In genomic region chr2:178450574-178451429, GRCh38 we compare ENCODE assay signal across 8 cellular contexts. TPM values are rescaled to one million over a fixed set of nuclear protein-coding genes. Genes with fewer than 3 reads are reported as not detected.
DNase-seq lines count a peak whose midpoint lies in the region; ATAC-seq, FAIRE-seq and TF ChIP-seq lines count a peak whose summit lies in the region.

Gene PJVK (plus strand): TSS chr2:178451378. CDS start chr2:178453410, 2,032 bp downstream.
Gene PRKRA (minus strand): TSS chr2:178451175. CDS start chr2:178451030, 145 bp downstream.

- peaks cover 33% of the 10 kb centered on the region for H3K4me1 ChIP-seq in HepG2 (ENCODE audit: insufficient read depth, low read length)

- H3K36me3 Mint-ChIP-seq in CD14-positive monocyte, result peaks cover 16 to 23% of the 10 kb centered on the region in 2 donors
- peaks cover 39% of the 10 kb centered on the region for H3K36me3 Mint-ChIP-seq in dendritic cell treated with granulocyte-macrophage colony-stimulating factor and Interleukin-4, amounts not matched to agents 40 ng/mL and 50 ng/mL, for 4 days (ENCODE audit: low read depth)

- ATAC-seq in GM19395 (IDR thresholded peaks at IDR 0.05; ENCODE audit: unreplicated experiment) (peak; percentile 86), HG03558 (IDR thresholded peaks at IDR 0.05; ENCODE audit: extremely low read depth, unreplicated experiment) (peak; percentile 61), HepG2 (peak; percentile 97)

- CTCF ChIA-PET in HepG2 (lab: Yijun Ruan, JAX; ENCODE audit: low intra/inter-chr PET ratio, low total read pairs), result interaction anchor here (1.1 kb wide), 1 partner anchor 28 kb away, joined by 4 read pairs; the partner anchor contains the start of gene FKBP7

- peaks cover 26% of the 10 kb centered on the region for H3K79me2 ChIP-seq in HepG2 (ENCODE audit: insufficient read depth, low read length)

- H3K4me3 Mint-ChIP-seq in CD14-positive monocyte, result peak within 1 kb of the TSS; percentile 91 to 93
- peak within 1 kb of the TSS; percentile 88 for H3K4me3 Mint-ChIP-seq in dendritic cell treated with granulocyte-macrophage colony-stimulating factor and Interleukin-4, amounts not matched to agents 40 ng/mL and 50 ng/mL, for 4 days

- intact Hi-C loops in CD14-positive monocyte (cut with micrococcal nuclease) (loop anchor here in 1 of 2 donors (1.0 kb wide), 1 partner anchor 28 kb away; no protein-coding TSS in a partner anchor), HepG2 (cut with micrococcal nuclease; ENCODE audit: unreplicated experiment) (loop anchor here (1.0 to 10.0 kb wide), 6 partner anchors 18 to 1054 kb away; partner anchors contain the start of gene FKBP7)
- intact Hi-C loops in dendritic cell treated with granulocyte-macrophage colony-stimulating factor and Interleukin-4, amounts not matched to agents 40 ng/mL and 50 ng/mL, for 4 days (cut with micrococcal nuclease), result loop anchor here (1.0 to 2.0 kb wide), 3 partner anchors 29 to 72 kb away; partner anchors contain the start of gene PLEKHA3

- peak; percentile 55 for FAIRE-seq in HepG2 (lab: Jason Lieb, UNC)

- DNase-seq in CD14-positive monocyte (ENCODE audit: low spot score), result peak; percentile 93
- DNase-seq in NCI-H748 (lab: John Stamatoyannopoulos, UW; ENCODE audit: unreplicated experiment), result peak; percentile 96
- DNase-seq in activated CD4-positive, alpha-beta T cell treated with anti-CD3 and anti-CD28 coated beads, Interleukin-2, amount 50 U/mL, for 24 hours (ENCODE audit: low read depth in 1 of 2, low spot score in 1 of 2), result peak; percentile 91 to 93
- peak; percentile 93 for DNase-seq in HepG2 (ENCODE audit: low spot score)
- DNase-seq in stimulated activated CD4-positive, alpha-beta T cell treated with anti-CD3 and anti-CD28 coated beads, Interleukin-2, amount 100 ng/mL, for 48 hours, result peak; percentile 95 to 96

- no TSS peak for BruUV-seq in HepG2 (replicated peaks; lab: Mats Ljungman, UMichigan)

- peak within 1 kb of the TSS; percentile 96 for H3K27ac ChIP-seq in HepG2 (ENCODE audit: extremely low read length, insufficient read depth, low read length)

- peak within 1 kb of the TSS; percentile 75 to 88 (median 82) for H3K4me3 ChIP-seq in HepG2 (replicated peaks in 1 of 3; ENCODE audit: insufficient read depth in 1 of 3, low read depth in 2 of 3, low read length in 3 of 3)

- H3K36me3 ChIP-seq in HepG2 (replicated peaks in 1 of 2; ENCODE audit: control insufficient read depth in 1 of 2, insufficient read depth in 2 of 2, low read length in 2 of 2), result peaks cover 5 to 26% of the 10 kb centered on the region in 2 experiments; a peak in 4 of 5 replicates

- H3K4me2 ChIP-seq in HepG2 (ENCODE audit: low read depth, low read length), result peak within 1 kb of the TSS; percentile 85

- H2AFZ ChIP-seq in HepG2 (ENCODE audit: low read length), result no peak within 1 kb of the TSS

- peak within 1 kb of the TSS; percentile 98 for H3K9ac ChIP-seq in HepG2 (ENCODE audit: insufficient read depth, low read depth, low read length)

- TF ChIP-seq CTCF in CD14-positive monocyte (IDR thresholded peaks at IDR 0.05) (no peak), HepG2 (CRISPR knock-in tag; IDR thresholded peaks at IDR 0.05) (peak; percentile 43)

- peak; percentile 93 to 97 for TF ChIP-seq POLR2A in HepG2 (IDR thresholded peaks at IDR 0.05; ENCODE audit: insufficient read depth in 1 of 2, low read depth in 2 of 2, low read length in 2 of 2)

- no peaks in the 10 kb centered on the region for H3K9me3 ChIP-seq in HepG2 (ENCODE audit: low read length)

- H3K27me3 ChIP-seq in HepG2 (ENCODE audit: control insufficient read depth in 1 of 2, insufficient read depth in 2 of 2, low read length in 2 of 2), result no peaks in the 10 kb centered on the region; a peak in 1 of 5 replicates

- TF ChIP-seq EP300 in HepG2 (IDR thresholded peaks at IDR 0.05; ENCODE audit: low read depth in 2 of 2, low read length in 2 of 2) (peak in 1 of 2 experiments; percentile 14; a peak in 1 of 4 replicates), HepG2 (CRISPR knock-in tag; IDR thresholded peaks at IDR 0.05; ENCODE audit: borderline replicate concordance) (peak; percentile 65; the same call in 1 of the 2 replicates)

- peaks cover 21% of the 10 kb centered on the region for H3K4me1 Mint-ChIP-seq in CD14-positive monocyte
- H3K4me1 Mint-ChIP-seq in dendritic cell treated with granulocyte-macrophage colony-stimulating factor and Interleukin-4, amounts not matched to agents 40 ng/mL and 50 ng/mL, for 4 days (ENCODE audit: low read depth), result peaks cover 26% of the 10 kb centered on the region

- POLR2A ChIA-PET in HepG2 (lab: Yijun Ruan, JAX), result interaction anchor here (0.7 to 3.9 kb wide), 31 partner anchors 8 to 1186 kb away, joined by 3 to 97 read pairs (median 5); partner anchors contain the start of genes FKBP7, NFE2L2, PLEKHA3 and RBM45

- H3K27me3 Mint-ChIP-seq in CD14-positive monocyte (ENCODE audit: low read depth in 3 of 3), result no peaks in the 10 kb centered on the region
- peaks cover 3% of the 10 kb centered on the region for H3K27me3 Mint-ChIP-seq in dendritic cell treated with granulocyte-macrophage colony-stimulating factor and Interleukin-4, amounts not matched to agents 40 ng/mL and 50 ng/mL, for 4 days

- in situ Hi-C loops in HepG2 (cut with HindIII; ENCODE audit: extremely low pct_ligation_motif_present, low pct_unique_long_range_greater_than_20kb), result no loop called here

- no peaks in the 10 kb centered on the region for H3K9me3 Mint-ChIP-seq in CD14-positive monocyte
- H3K9me3 Mint-ChIP-seq in dendritic cell treated with granulocyte-macrophage colony-stimulating factor and Interleukin-4, amounts not matched to agents 40 ng/mL and 50 ng/mL, for 4 days, result no peaks in the 10 kb centered on the region

- 0% methylated on average over 5 of the region's 91 CpGs for WGBS in HepG2 (ENCODE audit: low lambda C conversion rate)

- TF ChIP-seq RAD21 in HepG2 (CRISPR knock-in tag; IDR thresholded peaks at IDR 0.05), result peak; percentile 80

- peaks cover 14% of the 10 kb centered on the region; the same call in 1 of the 2 replicates for H4K20me1 ChIP-seq in HepG2 (ENCODE audit: insufficient read depth, low read length)

- peak within 1 kb of the TSS; percentile 85 to 97 (median 93) for H3K27ac Mint-ChIP-seq in CD14-positive monocyte
- peak within 1 kb of the TSS; percentile 98 for H3K27ac Mint-ChIP-seq in dendritic cell treated with granulocyte-macrophage colony-stimulating factor and Interleukin-4, amounts not matched to agents 40 ng/mL and 50 ng/mL, for 4 days

RNA-seq across cellular contexts. Expression of gene PJVK, which starts in this region (rescaled TPM):
- polyA plus RNA-seq in CD14-positive monocyte (not detected), HepG2 (2011; rRNA removed) (2.6 and 3.0 TPM in 2 replicates)
- total RNA-seq in HepG2 (2016; rRNA removed; fragmentation: Illumina TruSeq; extraction: Trizol), result 1.1 and 1.2 TPM in 2 replicates
- total RNA-seq in HepG2 (2016; cell fraction: cytosol; rRNA removed; fragmentation: Illumina TruSeq; extraction: Trizol; ENCODE audit: low read depth), result 0.81 and 2.0 TPM in 2 replicates
- 0.77 and 1.5 TPM in 2 replicates for total RNA-seq in HepG2 (2016; cell fraction: insoluble cytoplasmic fraction; rRNA removed; fragmentation: Illumina TruSeq; extraction: Trizol)
- total RNA-seq in HepG2 (2016; cell fraction: membrane; rRNA removed; fragmentation: Illumina TruSeq; extraction: Trizol), result 1.1 TPM in 2 replicates
- 3.4 and 4.2 TPM in 2 replicates for total RNA-seq in HepG2 (2016; cell fraction: nucleus; rRNA removed; fragmentation: Illumina TruSeq; extraction: Trizol)
- polyA plus RNA-seq in HepG2 (2011; cell fraction: cytosol; rRNA removed), result 0.51 and 1.1 TPM in 2 replicates
- polyA plus RNA-seq in HepG2 (2011; cell fraction: nucleus; rRNA removed), result 6.3 and 6.4 TPM in 2 replicates
- 1.5 and 2.9 TPM in 2 replicates for polyA plus RNA-seq in HepG2 (2012)
- 0.46 and 0.58 TPM in 2 replicates for polyA plus RNA-seq in HepG2 (2016; cell fraction: cytosol; fragmentation: Illumina TruSeq; extraction: Trizol; ENCODE audit: low read depth)
- polyA plus RNA-seq in HepG2 (2016; cell fraction: insoluble cytoplasmic fraction; fragmentation: Illumina TruSeq; extraction: Trizol; ENCODE audit: low read depth), result 0.67 and 1.3 TPM in 2 replicates
- polyA plus RNA-seq in HepG2 (2016; cell fraction: membrane; fragmentation: Illumina TruSeq; extraction: Trizol; ENCODE audit: low read depth), result 0.48 and 0.77 TPM in 2 replicates
- 7.3 and 8.2 TPM in 2 replicates for polyA plus RNA-seq in HepG2 (2016; cell fraction: nucleus; fragmentation: Illumina TruSeq; extraction: Trizol; ENCODE audit: insufficient read depth, low read depth)
- polyA minus RNA-seq in HepG2 (2011; rRNA and poly(A)+ RNA removed; ENCODE audit: low replicate concordance), result 1.1 and 1.8 TPM in 2 replicates
- 0.35 TPM in 1 of 2 replicates, not detected in the other for polyA minus RNA-seq in HepG2 (2011; cell fraction: cytosol; rRNA and poly(A)+ RNA removed)
- 9.3 and 9.6 TPM in 2 replicates for polyA minus RNA-seq in HepG2 (2011; cell fraction: nucleus; rRNA and poly(A)+ RNA removed)

RNA-seq across cellular contexts. Expression of gene PRKRA, which starts in this region (rescaled TPM):
- 10 to 100 TPM; 35.4 to 35.8 TPM for polyA plus RNA-seq in CD14-positive monocyte
- 67.6 and 74.7 TPM in 2 replicates for total RNA-seq in HepG2 (2016; rRNA removed; fragmentation: Illumina TruSeq; extraction: Trizol)
- 77.3 and 86.7 TPM in 2 replicates for total RNA-seq in HepG2 (2016; cell fraction: cytosol; rRNA removed; fragmentation: Illumina TruSeq; extraction: Trizol; ENCODE audit: low read depth)
- total RNA-seq in HepG2 (2016; cell fraction: insoluble cytoplasmic fraction; rRNA removed; fragmentation: Illumina TruSeq; extraction: Trizol), result 64.4 and 73.6 TPM in 2 replicates
- total RNA-seq in HepG2 (2016; cell fraction: membrane; rRNA removed; fragmentation: Illumina TruSeq; extraction: Trizol), result 113 and 120 TPM in 2 replicates
- total RNA-seq in HepG2 (2016; cell fraction: nucleus; rRNA removed; fragmentation: Illumina TruSeq; extraction: Trizol), result 83.1 and 91.6 TPM in 2 replicates
- polyA plus RNA-seq in HepG2 (2011; rRNA removed), result 47.3 and 53.1 TPM in 2 replicates
- polyA plus RNA-seq in HepG2 (2011; cell fraction: cytosol; rRNA removed), result 39.9 and 48.4 TPM in 2 replicates
- 41.7 and 45.8 TPM in 2 replicates for polyA plus RNA-seq in HepG2 (2011; cell fraction: nucleus; rRNA removed)
- 48.0 and 68.5 TPM in 2 replicates for polyA plus RNA-seq in HepG2 (2012)
- 94.3 and 117 TPM in 2 replicates for polyA plus RNA-seq in HepG2 (2016; cell fraction: cytosol; fragmentation: Illumina TruSeq; extraction: Trizol; ENCODE audit: low read depth)
- 77.0 and 83.1 TPM in 2 replicates for polyA plus RNA-seq in HepG2 (2016; cell fraction: insoluble cytoplasmic fraction; fragmentation: Illumina TruSeq; extraction: Trizol; ENCODE audit: low read depth)
- 110 and 123 TPM in 2 replicates for polyA plus RNA-seq in HepG2 (2016; cell fraction: membrane; fragmentation: Illumina TruSeq; extraction: Trizol; ENCODE audit: low read depth)
- 92.2 and 94.5 TPM in 2 replicates for polyA plus RNA-seq in HepG2 (2016; cell fraction: nucleus; fragmentation: Illumina TruSeq; extraction: Trizol; ENCODE audit: insufficient read depth, low read depth)
- polyA minus RNA-seq in HepG2 (2011; rRNA and poly(A)+ RNA removed; ENCODE audit: low replicate concordance), result 14.8 and 55.1 TPM in 2 replicates
- 31.5 and 39.6 TPM in 2 replicates for polyA minus RNA-seq in HepG2 (2011; cell fraction: cytosol; rRNA and poly(A)+ RNA removed)
- polyA minus RNA-seq in HepG2 (2011; cell fraction: nucleus; rRNA and poly(A)+ RNA removed), result 182 and 199 TPM in 2 replicates

Comparison
In these comparisons a context has a peak if more than half of its experiments do, and no peak if none do; other contexts are left out.
1. Peak in every context shown above with its lines: DNase-seq, ATAC-seq, H3K4me3 ChIP-seq and H3K27ac ChIP-seq.